8 cellular contexts compared by ENCODE assay signal in genomic region chr13:102799544-102800144, GRCh38. TPM values are rescaled to one million over a fixed set of nuclear protein-coding genes. Genes with fewer than 3 reads are reported as not detected.
DNase-seq lines count a peak whose midpoint lies in the region; ATAC-seq and TF ChIP-seq lines count a peak whose summit lies in the region.

No MANE protein-coding gene starts in this region.

- H3K4me2 ChIP-seq in mesendoderm (ENCODE audit: low read length) (peak overlapping the region; percentile 97), OCI-LY7 (ENCODE audit: low read length) (no peak overlapping the region)

- H3K9me3 ChIP-seq in BE2C (no peaks in the 10 kb centered on the region), T-helper 17 cell (ENCODE audit: control insufficient read depth, low read length, poor library complexity, severe bottlenecking) (no peaks in the 10 kb centered on the region), endocrine pancreas (ENCODE audit: control insufficient read depth, low read length) (no peaks in the 10 kb centered on the region), upper lobe of left lung (no peaks in the 10 kb centered on the region), OCI-LY7 (ENCODE audit: low read length) (no peaks in the 10 kb centered on the region)

- TF ChIP-seq POLR2A in upper lobe of left lung (IDR thresholded peaks at IDR 0.05), result no peak

- no peak overlapping the region for H2AFZ ChIP-seq in OCI-LY7 (ENCODE audit: low read length)

- no peak overlapping the region for H3K4ac ChIP-seq in mesendoderm (ENCODE audit: low read depth, low read length)

- no peak for TF ChIP-seq EP300 in upper lobe of left lung (IDR thresholded peaks at IDR 0.05)

- H2BK15ac ChIP-seq in mesendoderm (replicated peaks; ENCODE audit: low read depth), result no peak overlapping the region

- no peaks in the 10 kb centered on the region for H3K79me1 ChIP-seq in mesendoderm (ENCODE audit: low read length)

- no peaks in the 10 kb centered on the region for H3K9me2 ChIP-seq in OCI-LY7 (ENCODE audit: insufficient read depth, low read length)

- DNase-seq in BE2C (peak; percentile 48), T-helper 17 cell (peak in 1 of 3 donors; percentile 13), mesendoderm (peak; percentile 25), upper lobe of left lung (peak in 1 of 2 donors; percentile 91), OCI-LY7 (ENCODE audit: low spot score) (no peak)

- H4K20me1 ChIP-seq in OCI-LY7 (ENCODE audit: insufficient read depth, low read length), result no peaks in the 10 kb centered on the region

- TF ChIP-seq CTCF in BE2C (IDR thresholded peaks at IDR 0.05; ENCODE audit: low read depth, low read length) (no peak), upper lobe of left lung (IDR thresholded peaks at IDR 0.05) (no peak), OCI-LY7 (conservative IDR thresholded peaks at IDR 0.05; ENCODE audit: low read length) (no peak)

- no peaks in the 10 kb centered on the region for H3K27me3 ChIP-seq in BE2C
- no peaks in the 10 kb centered on the region for H3K27me3 ChIP-seq in endocrine pancreas (ENCODE audit: control insufficient read depth, insufficient read depth, low read length)
- no peaks in the 10 kb centered on the region for H3K27me3 ChIP-seq in mesendoderm (ENCODE audit: insufficient read depth, low read length, poor library complexity)
- peaks cover 0 to 6% (median 0%) of the 10 kb centered on the region in 4 donors for H3K27me3 ChIP-seq in upper lobe of left lung

- ATAC-seq in GM18907 (IDR thresholded peaks at IDR 0.05; ENCODE audit: unreplicated experiment) (peak; percentile 16), HG03103 (IDR thresholded peaks at IDR 0.05; ENCODE audit: low read depth, unreplicated experiment) (peak; percentile 2), T-helper 17 cell (peak; percentile 2), upper lobe of left lung (ENCODE audit: low FRiP score in 2 of 2) (peak; percentile 4 to 62)

- no peak overlapping the region for H3K27ac Mint-ChIP-seq in T-helper 17 cell

- peak overlapping the region; percentile 93 for H3K4me3 Mint-ChIP-seq in T-helper 17 cell

- no peak overlapping the region for H2AK5ac ChIP-seq in mesendoderm (ENCODE audit: low read length)

- H3K4me3 ChIP-seq in BE2C (ENCODE audit: low read depth, low read length) (peak overlapping the region; percentile 91), endocrine pancreas (ENCODE audit: control insufficient read depth, insufficient read depth, low read length) (no peak overlapping the region), mesendoderm (ENCODE audit: low read length) (peak overlapping the region; percentile 72), upper lobe of left lung (peak overlapping the region; percentile 72 to 90 (median 79)), OCI-LY7 (ENCODE audit: low read depth, low read length, poor library complexity, severe bottlenecking) (no peak overlapping the region)

- H3K36me3 Mint-ChIP-seq in T-helper 17 cell (ENCODE audit: low read depth), result no peaks in the 10 kb centered on the region

- H3K36me3 ChIP-seq in BE2C, result no peaks in the 10 kb centered on the region
- H3K36me3 ChIP-seq in endocrine pancreas (ENCODE audit: control insufficient read depth, insufficient read depth, low read length), result no peaks in the 10 kb centered on the region
- H3K36me3 ChIP-seq in mesendoderm (ENCODE audit: control insufficient read depth, insufficient read depth, low read length), result no peaks in the 10 kb centered on the region
- no peaks in the 10 kb centered on the region for H3K36me3 ChIP-seq in upper lobe of left lung
- no peaks in the 10 kb centered on the region for H3K36me3 ChIP-seq in OCI-LY7 (ENCODE audit: insufficient read depth, low read length)

- peaks cover 14% of the 10 kb centered on the region for H3K4me1 Mint-ChIP-seq in T-helper 17 cell

- no peak overlapping the region for H3K23ac ChIP-seq in mesendoderm (ENCODE audit: low read length)

- H4K8ac ChIP-seq in mesendoderm (ENCODE audit: low read depth, low read length), result no peak overlapping the region

- intact Hi-C loops in OCI-LY7 (cut with micrococcal nuclease; ENCODE audit: unreplicated experiment), result no loop called here

- no peaks in the 10 kb centered on the region for H3K79me2 ChIP-seq in mesendoderm (ENCODE audit: control insufficient read depth, insufficient read depth, low read length)
- H3K79me2 ChIP-seq in OCI-LY7 (ENCODE audit: insufficient read depth, low read depth, low read length), result no peaks in the 10 kb centered on the region

- H3K9ac ChIP-seq in endocrine pancreas (ENCODE audit: control insufficient read depth, insufficient read depth, low read length) (peak overlapping the region; percentile 76), mesendoderm (ENCODE audit: low read length) (peak overlapping the region; percentile 86)

- WGBS in mesendoderm (ENCODE audit: extremely low coverage, insufficient coverage, low lambda C conversion rate), result no CpG with 5 or more reads among the region's 52 CpGs
- WGBS in upper lobe of left lung, 2 donors, result 0% methylated on average over 33 to 42 of the region's 52 CpGs

- POLR2A ChIA-PET in OCI-LY7 (lab: Charles Lee), result no interaction called here

- no peak overlapping the region for H2BK120ac ChIP-seq in mesendoderm (ENCODE audit: low read depth, low read length)

- no TSS peak for BruUV-seq in OCI-LY7 (replicated peaks; lab: Mats Ljungman, UMichigan)

- H3K56ac ChIP-seq in mesendoderm (ENCODE audit: low read length), result peak overlapping the region; percentile 85

- H3K27ac ChIP-seq in mesendoderm (ENCODE audit: low read depth, low read length) (no peak overlapping the region), upper lobe of left lung (peak overlapping the region; percentile 75 to 90 (median 81)), OCI-LY7 (ENCODE audit: low read depth, low read length, poor library complexity, severe bottlenecking) (no peak overlapping the region)

- peaks cover 5% of the 10 kb centered on the region for H3K27me3 Mint-ChIP-seq in T-helper 17 cell

- no peak overlapping the region for H4K5ac ChIP-seq in mesendoderm (ENCODE audit: low read length)

- CTCF ChIA-PET in OCI-LY7 (lab: Charles Lee; ENCODE audit: unreplicated experiment), result no interaction called here

- no peak overlapping the region for H2BK5ac ChIP-seq in mesendoderm (ENCODE audit: low read length)

- H3K18ac ChIP-seq in mesendoderm (ENCODE audit: low read length), result no peak overlapping the region

- H3K4me1 ChIP-seq in BE2C (peaks cover 10% of the 10 kb centered on the region), endocrine pancreas (ENCODE audit: control insufficient read depth, insufficient read depth, low read length) (peaks cover 10% of the 10 kb centered on the region), mesendoderm (ENCODE audit: control insufficient read depth, low read depth, low read length) (no peaks in the 10 kb centered on the region), upper lobe of left lung (peaks cover 19 to 38% (median 23%) of the 10 kb centered on the region in 4 donors), OCI-LY7 (ENCODE audit: insufficient read depth, low read length, poor library complexity, severe bottlenecking) (no peaks in the 10 kb centered on the region)

RNA-seq across cellular contexts. Expression of gene BIVM, which starts 0.7 kb away (rescaled TPM):
- 13.4 TPM for polyA plus RNA-seq in BE2C (2012; ENCODE audit: insufficient read depth, insufficient read length, low read depth)
- total RNA-seq in T-helper 17 cell (10 to 100 TPM in 1 of 2 donors, 1 to 10 TPM in 1; 9.9 to 10.7 TPM), upper lobe of left lung (10 to 100 TPM in 5 of 6 donors, 1 to 10 TPM in 1; 7.1 to 45.1 (median 15.6) TPM), OCI-LY7 (2022) (not detected in 2 replicates)
- polyA plus RNA-seq in mesendoderm (2013, experiment 1 of 2), result 4.7 TPM
- polyA plus RNA-seq in mesendoderm (2013, experiment 2 of 2), result 4.2 TPM
- not detected in 2 replicates for total RNA-seq in OCI-LY7 (2014; rRNA removed; shearing (Covaris generic))

RNA-seq across cellular contexts. Expression of gene POGLUT2, which starts 0.9 kb away (rescaled TPM):
- 26.9 TPM for polyA plus RNA-seq in BE2C (2012; ENCODE audit: insufficient read depth, insufficient read length, low read depth)
- total RNA-seq in T-helper 17 cell, result under 1 TPM; 0.22 to 0.37 TPM
- polyA plus RNA-seq in mesendoderm (2013, experiment 1 of 2), result 15.4 TPM
- polyA plus RNA-seq in mesendoderm (2013, experiment 2 of 2), result 16.5 TPM
- 1 to 10 TPM; 1.6 to 8.4 (median 3.8) TPM for total RNA-seq in upper lobe of left lung
- total RNA-seq in OCI-LY7 (2014; rRNA removed; shearing (Covaris generic)), result not detected in 2 replicates
- total RNA-seq in OCI-LY7 (2022), result not detected in 2 replicates

RNA-seq across cellular contexts. Expression of gene TEX30, which starts 26.1 kb away (rescaled TPM):
- polyA plus RNA-seq in BE2C (2012; ENCODE audit: insufficient read depth, insufficient read length, low read depth), result 6.2 TPM
- total RNA-seq in T-helper 17 cell (1 to 10 TPM; 3.0 to 4.8 TPM), upper lobe of left lung (1 to 10 TPM in 5 of 6 donors, under 1 TPM in 1; 1.00 to 7.8 (median 6.2) TPM), OCI-LY7 (2022) (4.0 and 5.4 TPM in 2 replicates)
- 9.9 TPM for polyA plus RNA-seq in mesendoderm (2013, experiment 1 of 2)
- polyA plus RNA-seq in mesendoderm (2013, experiment 2 of 2), result 10.2 TPM
- total RNA-seq in OCI-LY7 (2014; rRNA removed; shearing (Covaris generic)), result 6.7 and 14.2 TPM in 2 replicates

RNA-seq across cellular contexts. Expression of gene ERCC5, which starts 46.2 kb away (rescaled TPM):
- 17.0 TPM for polyA plus RNA-seq in BE2C (2012; ENCODE audit: insufficient read depth, insufficient read length, low read depth)
- total RNA-seq in T-helper 17 cell (10 to 100 TPM; 76.3 to 87.3 TPM), upper lobe of left lung (100 to 1,000 TPM in 1 of 6 donors, 10 to 100 TPM in 5; 39.1 to 138 (median 47.4) TPM), OCI-LY7 (2022) (38.5 and 44.3 TPM in 2 replicates)
- polyA plus RNA-seq in mesendoderm (2013, experiment 1 of 2), result 14.9 TPM
- polyA plus RNA-seq in mesendoderm (2013, experiment 2 of 2), result 14.9 TPM
- 37.9 and 39.2 TPM in 2 replicates for total RNA-seq in OCI-LY7 (2014; rRNA removed; shearing (Covaris generic))

Comparison
In these comparisons a context has a peak if more than half of its experiments do, and no peak if none do; other contexts are left out.
1. H3K4me3 ChIP-seq: peak in BE2C (single experiment), mesendoderm (single experiment) and upper lobe of left lung (4 of 4); none in endocrine pancreas (single experiment) and OCI-LY7 (single experiment).
2. H3K27ac ChIP-seq: peak in upper lobe of left lung (4 of 4); none in mesendoderm (single experiment) and OCI-LY7 (single experiment).
3. RNA of gene BIVM, which starts 0.7 kb away (total RNA-seq): 7.1 to 45.1 TPM in upper lobe of left lung and 9.9 to 10.7 TPM in T-helper 17 cell; not detected in OCI-LY7; every median in the first group is over 4 times any median in the second.
4. Peak in every context shown above with its lines, with median percentiles within 50 percentile points of each other: ATAC-seq.